Comparison of ENCODE assay signal across 1 cellular context in the genomic region with DNA sequence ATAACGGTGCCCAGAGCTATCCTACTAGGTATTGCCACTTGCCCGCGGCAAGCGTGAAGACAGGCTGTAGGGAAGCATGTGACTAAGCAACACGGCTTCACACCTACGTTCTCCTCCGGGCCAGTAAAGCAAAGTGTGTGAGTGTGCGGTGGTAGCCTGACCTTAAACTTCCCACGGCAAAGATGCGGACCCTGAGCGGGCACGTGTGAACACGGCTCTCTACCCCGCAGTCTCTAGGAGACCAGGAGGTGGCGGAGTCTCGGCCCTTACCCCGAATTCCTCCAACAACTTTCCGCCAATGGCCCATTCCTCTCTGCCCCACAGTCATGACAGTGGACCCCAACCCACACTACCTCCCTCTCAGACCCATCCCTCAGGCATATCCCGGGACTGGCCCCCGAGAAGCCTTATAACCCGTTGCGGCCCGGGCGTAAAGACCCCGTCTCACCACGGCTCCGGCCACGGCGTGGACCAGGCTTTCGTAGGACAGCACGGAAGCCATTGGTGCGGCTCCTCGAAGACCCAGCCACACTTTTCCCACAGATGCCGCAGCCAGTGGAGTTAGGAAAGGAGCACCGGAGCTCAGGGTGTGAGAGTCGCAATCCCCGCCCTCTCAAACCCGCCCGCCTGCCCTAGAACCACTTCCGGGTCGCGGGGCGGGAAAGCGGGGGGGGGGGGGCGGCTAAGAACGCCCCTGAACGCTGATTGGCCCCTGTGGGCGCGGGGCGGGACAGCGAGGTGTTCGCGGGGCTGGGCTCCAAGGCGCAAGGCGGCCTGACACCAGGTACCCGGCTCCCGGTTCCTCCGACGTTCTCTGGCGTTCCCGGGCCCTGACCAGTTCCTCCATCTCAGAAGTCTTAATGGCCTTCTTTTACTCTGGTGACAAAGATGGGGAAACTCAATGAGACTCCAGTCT.
TF ChIP-seq lines count a peak whose summit lies in the region.

A gene with protein sequence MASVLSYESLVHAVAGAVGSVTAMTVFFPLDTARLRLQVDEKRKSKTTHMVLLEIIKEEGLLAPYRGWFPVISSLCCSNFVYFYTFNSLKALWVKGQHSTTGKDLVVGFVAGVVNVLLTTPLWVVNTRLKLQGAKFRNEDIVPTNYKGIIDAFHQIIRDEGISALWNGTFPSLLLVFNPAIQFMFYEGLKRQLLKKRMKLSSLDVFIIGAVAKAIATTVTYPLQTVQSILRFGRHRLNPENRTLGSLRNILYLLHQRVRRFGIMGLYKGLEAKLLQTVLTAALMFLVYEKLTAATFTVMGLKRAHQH (minus strand): TSS at position 600 of the 916 bp plus-strand sequence. CDS start 98 bp downstream, at position 502.

TF ChIP-seq in HepG2, 621 proteins besides CTCF, POLR2A, EP300 and RAD21 (continued from another document and continues in another):
- TF ChIP-seq CBX5 (CRISPR knock-in tag; IDR thresholded peaks at IDR 0.05; ENCODE audit: borderline replicate concordance) (no peak), TCF7L2 (IDR thresholded peaks at IDR 0.05; ENCODE audit: low read depth, low read length) (no peak), ZNF547 (CRISPR knock-in tag; IDR thresholded peaks at IDR 0.05) (peak; percentile 46), ZNF230 (CRISPR knock-in tag; IDR thresholded peaks at IDR 0.05) (no peak), MATR3 (CRISPR knock-in tag; IDR thresholded peaks at IDR 0.05) (no peak), ZSCAN30 (CRISPR knock-in tag; IDR thresholded peaks at IDR 0.05) (no peak), NFRKB (IDR thresholded peaks at IDR 0.05) (no peak), CENPX (CRISPR knock-in tag; IDR thresholded peaks at IDR 0.05) (no peak), ZNF567 (CRISPR knock-in tag; IDR thresholded peaks at IDR 0.05; ENCODE audit: borderline replicate concordance) (peak; percentile 45; the same call in 1 of the 2 replicates), DNMT3B (CRISPR knock-in tag; conservative IDR thresholded peaks at IDR 0.05) (no peak), RAD51 (IDR thresholded peaks at IDR 0.05; ENCODE audit: borderline replicate concordance) (no peak), KDM5A (IDR thresholded peaks at IDR 0.05; ENCODE audit: borderline replicate concordance, low read length) (peak; percentile 89; the same call in 1 of the 2 replicates), ZNF652 (CRISPR knock-in tag; IDR thresholded peaks at IDR 0.05; ENCODE audit: borderline replicate concordance, low read depth) (no peak), ZNF790 (CRISPR knock-in tag; IDR thresholded peaks at IDR 0.05; ENCODE audit: borderline replicate concordance) (peak; percentile 65; the same call in 1 of the 2 replicates), RCOR2 (CRISPR knock-in tag; IDR thresholded peaks at IDR 0.05) (no peak), ELF1 (CRISPR knock-in tag; IDR thresholded peaks at IDR 0.05) (peak; percentile 84), ZNF570 (CRISPR knock-in tag; IDR thresholded peaks at IDR 0.05; ENCODE audit: borderline replicate concordance) (no peak), ZNF7 (CRISPR knock-in tag; IDR thresholded peaks at IDR 0.05) (no peak)
- TF ChIP-seq, protein P1, sequence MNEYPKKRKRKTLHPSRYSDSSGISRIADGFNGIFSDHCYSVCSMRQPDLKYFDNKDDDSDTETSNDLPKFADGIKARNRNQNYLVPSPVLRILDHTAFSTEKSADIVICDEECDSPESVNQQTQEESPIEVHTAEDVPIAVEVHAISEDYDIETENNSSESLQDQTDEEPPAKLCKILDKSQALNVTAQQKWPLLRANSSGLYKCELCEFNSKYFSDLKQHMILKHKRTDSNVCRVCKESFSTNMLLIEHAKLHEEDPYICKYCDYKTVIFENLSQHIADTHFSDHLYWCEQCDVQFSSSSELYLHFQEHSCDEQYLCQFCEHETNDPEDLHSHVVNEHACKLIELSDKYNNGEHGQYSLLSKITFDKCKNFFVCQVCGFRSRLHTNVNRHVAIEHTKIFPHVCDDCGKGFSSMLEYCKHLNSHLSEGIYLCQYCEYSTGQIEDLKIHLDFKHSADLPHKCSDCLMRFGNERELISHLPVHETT (CRISPR knock-in tag; conservative IDR thresholded peaks at IDR 0.05) = no peak
- TF ChIP-seq, protein P2, sequence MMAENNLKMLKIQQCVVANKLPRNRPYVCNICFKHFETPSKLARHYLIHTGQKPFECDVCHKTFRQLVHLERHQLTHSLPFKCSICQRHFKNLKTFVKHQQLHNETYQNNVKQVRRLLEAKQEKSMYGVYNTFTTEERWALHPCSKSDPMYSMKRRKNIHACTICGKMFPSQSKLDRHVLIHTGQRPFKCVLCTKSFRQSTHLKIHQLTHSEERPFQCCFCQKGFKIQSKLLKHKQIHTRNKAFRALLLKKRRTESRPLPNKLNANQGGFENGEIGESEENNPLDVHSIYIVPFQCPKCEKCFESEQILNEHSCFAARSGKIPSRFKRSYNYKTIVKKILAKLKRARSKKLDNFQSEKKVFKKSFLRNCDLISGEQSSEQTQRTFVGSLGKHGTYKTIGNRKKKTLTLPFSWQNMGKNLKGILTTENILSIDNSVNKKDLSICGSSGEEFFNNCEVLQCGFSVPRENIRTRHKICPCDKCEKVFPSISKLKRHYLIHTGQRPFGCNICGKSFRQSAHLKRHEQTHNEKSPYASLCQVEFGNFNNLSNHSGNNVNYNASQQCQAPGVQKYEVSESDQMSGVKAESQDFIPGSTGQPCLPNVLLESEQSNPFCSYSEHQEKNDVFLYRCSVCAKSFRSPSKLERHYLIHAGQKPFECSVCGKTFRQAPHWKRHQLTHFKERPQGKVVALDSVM (CRISPR knock-in tag; IDR thresholded peaks at IDR 0.05) = no peak
- TF ChIP-seq, protein P3, sequence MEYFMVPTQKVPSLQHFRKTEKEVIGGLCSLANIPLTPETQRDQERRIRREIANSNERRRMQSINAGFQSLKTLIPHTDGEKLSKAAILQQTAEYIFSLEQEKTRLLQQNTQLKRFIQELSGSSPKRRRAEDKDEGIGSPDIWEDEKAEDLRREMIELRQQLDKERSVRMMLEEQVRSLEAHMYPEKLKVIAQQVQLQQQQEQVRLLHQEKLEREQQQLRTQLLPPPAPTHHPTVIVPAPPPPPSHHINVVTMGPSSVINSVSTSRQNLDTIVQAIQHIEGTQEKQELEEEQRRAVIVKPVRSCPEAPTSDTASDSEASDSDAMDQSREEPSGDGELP (IDR thresholded peaks at IDR 0.05; ENCODE audit: borderline replicate concordance, low read depth) = peak; percentile 39; the same call in 1 of the 2 replicates
- TF ChIP-seq, protein P4, sequence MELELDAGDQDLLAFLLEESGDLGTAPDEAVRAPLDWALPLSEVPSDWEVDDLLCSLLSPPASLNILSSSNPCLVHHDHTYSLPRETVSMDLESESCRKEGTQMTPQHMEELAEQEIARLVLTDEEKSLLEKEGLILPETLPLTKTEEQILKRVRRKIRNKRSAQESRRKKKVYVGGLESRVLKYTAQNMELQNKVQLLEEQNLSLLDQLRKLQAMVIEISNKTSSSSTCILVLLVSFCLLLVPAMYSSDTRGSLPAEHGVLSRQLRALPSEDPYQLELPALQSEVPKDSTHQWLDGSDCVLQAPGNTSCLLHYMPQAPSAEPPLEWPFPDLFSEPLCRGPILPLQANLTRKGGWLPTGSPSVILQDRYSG (CRISPR knock-in tag; IDR thresholded peaks at IDR 0.05) = 0 out of 2 replicates have a peak, but pooled peaks have one; percentile 65
- TF ChIP-seq, protein P5, sequence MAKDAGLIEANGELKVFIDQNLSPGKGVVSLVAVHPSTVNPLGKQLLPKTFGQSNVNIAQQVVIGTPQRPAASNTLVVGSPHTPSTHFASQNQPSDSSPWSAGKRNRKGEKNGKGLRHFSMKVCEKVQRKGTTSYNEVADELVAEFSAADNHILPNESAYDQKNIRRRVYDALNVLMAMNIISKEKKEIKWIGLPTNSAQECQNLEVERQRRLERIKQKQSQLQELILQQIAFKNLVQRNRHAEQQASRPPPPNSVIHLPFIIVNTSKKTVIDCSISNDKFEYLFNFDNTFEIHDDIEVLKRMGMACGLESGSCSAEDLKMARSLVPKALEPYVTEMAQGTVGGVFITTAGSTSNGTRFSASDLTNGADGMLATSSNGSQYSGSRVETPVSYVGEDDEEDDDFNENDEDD (CRISPR knock-in tag; IDR thresholded peaks at IDR 0.05; ENCODE audit: borderline replicate concordance) = peak; percentile 81; the same call in 1 of the 2 replicates
- TF ChIP-seq, protein P6, sequence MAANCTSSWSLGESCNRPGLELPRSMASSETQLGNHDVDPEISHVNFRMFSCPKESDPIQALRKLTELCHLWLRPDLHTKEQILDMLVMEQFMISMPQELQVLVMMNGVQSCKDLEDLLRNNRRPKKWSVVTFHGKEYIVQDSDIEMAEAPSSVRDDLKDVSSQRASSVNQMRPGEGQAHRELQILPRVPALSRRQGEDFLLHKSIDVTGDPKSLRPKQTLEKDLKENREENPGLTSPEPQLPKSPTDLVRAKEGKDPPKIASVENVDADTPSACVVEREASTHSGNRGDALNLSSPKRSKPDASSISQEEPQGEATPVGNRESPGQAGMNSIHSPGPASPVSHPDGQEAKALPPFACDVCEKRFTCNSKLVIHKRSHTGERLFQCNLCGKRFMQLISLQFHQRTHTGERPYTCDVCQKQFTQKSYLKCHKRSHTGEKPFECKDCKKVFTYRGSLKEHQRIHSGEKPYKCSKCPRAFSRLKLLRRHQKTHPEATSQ (CRISPR knock-in tag; IDR thresholded peaks at IDR 0.05; ENCODE audit: borderline replicate concordance) = no peak
- TF ChIP-seq, protein P7, sequence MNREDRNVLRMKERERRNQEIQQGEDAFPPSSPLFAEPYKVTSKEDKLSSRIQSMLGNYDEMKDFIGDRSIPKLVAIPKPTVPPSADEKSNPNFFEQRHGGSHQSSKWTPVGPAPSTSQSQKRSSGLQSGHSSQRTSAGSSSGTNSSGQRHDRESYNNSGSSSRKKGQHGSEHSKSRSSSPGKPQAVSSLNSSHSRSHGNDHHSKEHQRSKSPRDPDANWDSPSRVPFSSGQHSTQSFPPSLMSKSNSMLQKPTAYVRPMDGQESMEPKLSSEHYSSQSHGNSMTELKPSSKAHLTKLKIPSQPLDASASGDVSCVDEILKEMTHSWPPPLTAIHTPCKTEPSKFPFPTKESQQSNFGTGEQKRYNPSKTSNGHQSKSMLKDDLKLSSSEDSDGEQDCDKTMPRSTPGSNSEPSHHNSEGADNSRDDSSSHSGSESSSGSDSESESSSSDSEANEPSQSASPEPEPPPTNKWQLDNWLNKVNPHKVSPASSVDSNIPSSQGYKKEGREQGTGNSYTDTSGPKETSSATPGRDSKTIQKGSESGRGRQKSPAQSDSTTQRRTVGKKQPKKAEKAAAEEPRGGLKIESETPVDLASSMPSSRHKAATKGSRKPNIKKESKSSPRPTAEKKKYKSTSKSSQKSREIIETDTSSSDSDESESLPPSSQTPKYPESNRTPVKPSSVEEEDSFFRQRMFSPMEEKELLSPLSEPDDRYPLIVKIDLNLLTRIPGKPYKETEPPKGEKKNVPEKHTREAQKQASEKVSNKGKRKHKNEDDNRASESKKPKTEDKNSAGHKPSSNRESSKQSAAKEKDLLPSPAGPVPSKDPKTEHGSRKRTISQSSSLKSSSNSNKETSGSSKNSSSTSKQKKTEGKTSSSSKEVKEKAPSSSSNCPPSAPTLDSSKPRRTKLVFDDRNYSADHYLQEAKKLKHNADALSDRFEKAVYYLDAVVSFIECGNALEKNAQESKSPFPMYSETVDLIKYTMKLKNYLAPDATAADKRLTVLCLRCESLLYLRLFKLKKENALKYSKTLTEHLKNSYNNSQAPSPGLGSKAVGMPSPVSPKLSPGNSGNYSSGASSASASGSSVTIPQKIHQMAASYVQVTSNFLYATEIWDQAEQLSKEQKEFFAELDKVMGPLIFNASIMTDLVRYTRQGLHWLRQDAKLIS (CRISPR knock-in tag; IDR thresholded peaks at IDR 0.05) = no peak
- TF ChIP-seq, protein P8, sequence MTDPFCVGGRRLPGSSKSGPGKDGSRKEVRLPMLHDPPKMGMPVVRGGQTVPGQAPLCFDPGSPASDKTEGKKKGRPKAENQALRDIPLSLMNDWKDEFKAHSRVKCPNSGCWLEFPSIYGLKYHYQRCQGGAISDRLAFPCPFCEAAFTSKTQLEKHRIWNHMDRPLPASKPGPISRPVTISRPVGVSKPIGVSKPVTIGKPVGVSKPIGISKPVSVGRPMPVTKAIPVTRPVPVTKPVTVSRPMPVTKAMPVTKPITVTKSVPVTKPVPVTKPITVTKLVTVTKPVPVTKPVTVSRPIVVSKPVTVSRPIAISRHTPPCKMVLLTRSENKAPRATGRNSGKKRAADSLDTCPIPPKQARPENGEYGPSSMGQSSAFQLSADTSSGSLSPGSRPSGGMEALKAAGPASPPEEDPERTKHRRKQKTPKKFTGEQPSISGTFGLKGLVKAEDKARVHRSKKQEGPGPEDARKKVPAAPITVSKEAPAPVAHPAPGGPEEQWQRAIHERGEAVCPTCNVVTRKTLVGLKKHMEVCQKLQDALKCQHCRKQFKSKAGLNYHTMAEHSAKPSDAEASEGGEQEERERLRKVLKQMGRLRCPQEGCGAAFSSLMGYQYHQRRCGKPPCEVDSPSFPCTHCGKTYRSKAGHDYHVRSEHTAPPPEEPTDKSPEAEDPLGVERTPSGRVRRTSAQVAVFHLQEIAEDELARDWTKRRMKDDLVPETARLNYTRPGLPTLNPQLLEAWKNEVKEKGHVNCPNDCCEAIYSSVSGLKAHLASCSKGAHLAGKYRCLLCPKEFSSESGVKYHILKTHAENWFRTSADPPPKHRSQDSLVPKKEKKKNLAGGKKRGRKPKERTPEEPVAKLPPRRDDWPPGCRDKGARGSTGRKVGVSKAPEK (CRISPR knock-in tag; IDR thresholded peaks at IDR 0.05; ENCODE audit: borderline replicate concordance) = no peak
